ENCODE assay signal across 8 cellular contexts in genomic region chr16:83510906-83511305, GRCh38.
"Had no signal": no experiment of that assay in that cellular context is flagged by ENCODE, and none has a peak within 500 bp of the region (broad histone marks: within the 10 kb centered on the region; RNA-seq: fewer than 3 reads in every experiment).

No MANE protein-coding gene starts in this region.

- H3K4me2 ChIP-seq: GM23338 had no signal

- H2AFZ ChIP-seq: GM23338 had no signal

- H3K4me3 ChIP-seq: GM23338, HAP-1, K562 had no signal

- FAIRE-seq: K562 had no signal

- DNase-seq: H7, HFFc6, IMR-90, KG1 had no signal

- ATAC-seq: GM23338, HCT116, K562 had no signal

- H3K4me1 ChIP-seq: HAP-1 had no signal

- H3K9me3 ChIP-seq: HAP-1 had no signal

- H3K36me3 ChIP-seq: HAP-1 had no signal
